Comparison of ENCODE assay signal across 1 cellular context in the genomic region with DNA sequence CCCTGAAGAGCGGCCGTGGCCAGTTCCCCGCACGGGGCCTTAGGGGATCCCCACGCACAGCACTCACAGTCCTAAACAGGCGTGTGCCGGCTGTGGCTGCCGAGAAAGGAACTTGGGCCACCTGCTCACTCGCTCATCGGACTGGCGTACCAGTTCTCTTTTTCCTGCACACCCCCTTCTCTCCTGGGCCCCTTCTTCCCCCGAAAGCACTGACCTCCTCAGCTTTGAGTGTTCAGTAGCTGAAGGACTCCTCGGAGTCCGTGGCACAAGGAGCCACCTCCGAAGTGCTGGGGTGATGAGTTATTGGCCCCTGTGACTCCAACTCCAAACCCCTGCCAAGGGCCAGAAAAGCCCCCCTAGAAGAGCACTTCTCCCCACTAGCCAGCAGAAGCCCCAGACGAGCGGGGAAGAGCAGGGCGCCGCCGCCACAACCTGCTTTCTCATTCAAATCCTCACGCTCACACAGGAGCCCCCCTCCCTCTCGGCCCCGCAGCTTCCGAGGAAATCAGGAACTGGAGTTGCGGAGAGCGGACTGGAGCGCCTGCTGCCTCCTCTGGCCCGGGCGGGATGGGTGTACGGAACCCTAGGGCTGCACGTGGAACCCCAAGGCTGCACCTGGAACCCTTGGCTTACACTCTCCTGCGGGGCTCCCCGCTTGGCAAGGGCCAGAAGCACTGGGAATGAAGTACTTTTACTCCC.
TF ChIP-seq lines count a peak whose summit lies in the region.

A gene with protein sequence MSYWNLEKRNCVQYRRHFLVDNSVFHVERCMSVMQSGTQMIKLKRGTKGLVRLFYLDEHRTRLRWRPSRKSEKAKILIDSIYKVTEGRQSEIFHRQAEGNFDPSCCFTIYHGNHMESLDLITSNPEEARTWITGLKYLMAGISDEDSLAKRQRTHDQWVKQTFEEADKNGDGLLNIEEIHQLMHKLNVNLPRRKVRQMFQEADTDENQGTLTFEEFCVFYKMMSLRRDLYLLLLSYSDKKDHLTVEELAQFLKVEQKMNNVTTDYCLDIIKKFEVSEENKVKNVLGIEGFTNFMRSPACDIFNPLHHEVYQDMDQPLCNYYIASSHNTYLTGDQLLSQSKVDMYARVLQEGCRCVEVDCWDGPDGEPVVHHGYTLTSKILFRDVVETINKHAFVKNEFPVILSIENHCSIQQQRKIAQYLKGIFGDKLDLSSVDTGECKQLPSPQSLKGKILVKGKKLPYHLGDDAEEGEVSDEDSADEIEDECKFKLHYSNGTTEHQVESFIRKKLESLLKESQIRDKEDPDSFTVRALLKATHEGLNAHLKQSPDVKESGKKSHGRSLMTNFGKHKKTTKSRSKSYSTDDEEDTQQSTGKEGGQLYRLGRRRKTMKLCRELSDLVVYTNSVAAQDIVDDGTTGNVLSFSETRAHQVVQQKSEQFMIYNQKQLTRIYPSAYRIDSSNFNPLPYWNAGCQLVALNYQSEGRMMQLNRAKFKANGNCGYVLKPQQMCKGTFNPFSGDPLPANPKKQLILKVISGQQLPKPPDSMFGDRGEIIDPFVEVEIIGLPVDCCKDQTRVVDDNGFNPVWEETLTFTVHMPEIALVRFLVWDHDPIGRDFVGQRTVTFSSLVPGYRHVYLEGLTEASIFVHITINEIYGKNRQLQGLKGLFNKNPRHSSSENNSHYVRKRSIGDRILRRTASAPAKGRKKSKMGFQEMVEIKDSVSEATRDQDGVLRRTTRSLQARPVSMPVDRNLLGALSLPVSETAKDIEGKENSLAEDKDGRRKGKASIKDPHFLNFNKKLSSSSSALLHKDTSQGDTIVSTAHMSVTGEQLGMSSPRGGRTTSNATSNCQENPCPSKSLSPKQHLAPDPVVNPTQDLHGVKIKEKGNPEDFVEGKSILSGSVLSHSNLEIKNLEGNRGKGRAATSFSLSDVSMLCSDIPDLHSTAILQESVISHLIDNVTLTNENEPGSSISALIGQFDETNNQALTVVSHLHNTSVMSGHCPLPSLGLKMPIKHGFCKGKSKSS (N-terminal part only) (minus strand): TSS at position 446 of the 699 bp plus-strand sequence. CDS start 40,847 bp downstream, outside the sequence.

TF ChIP-seq in K562, 482 proteins besides CTCF, POLR2A, EP300 and RAD21 (continued from another document):
- TF ChIP-seq, protein P1, sequence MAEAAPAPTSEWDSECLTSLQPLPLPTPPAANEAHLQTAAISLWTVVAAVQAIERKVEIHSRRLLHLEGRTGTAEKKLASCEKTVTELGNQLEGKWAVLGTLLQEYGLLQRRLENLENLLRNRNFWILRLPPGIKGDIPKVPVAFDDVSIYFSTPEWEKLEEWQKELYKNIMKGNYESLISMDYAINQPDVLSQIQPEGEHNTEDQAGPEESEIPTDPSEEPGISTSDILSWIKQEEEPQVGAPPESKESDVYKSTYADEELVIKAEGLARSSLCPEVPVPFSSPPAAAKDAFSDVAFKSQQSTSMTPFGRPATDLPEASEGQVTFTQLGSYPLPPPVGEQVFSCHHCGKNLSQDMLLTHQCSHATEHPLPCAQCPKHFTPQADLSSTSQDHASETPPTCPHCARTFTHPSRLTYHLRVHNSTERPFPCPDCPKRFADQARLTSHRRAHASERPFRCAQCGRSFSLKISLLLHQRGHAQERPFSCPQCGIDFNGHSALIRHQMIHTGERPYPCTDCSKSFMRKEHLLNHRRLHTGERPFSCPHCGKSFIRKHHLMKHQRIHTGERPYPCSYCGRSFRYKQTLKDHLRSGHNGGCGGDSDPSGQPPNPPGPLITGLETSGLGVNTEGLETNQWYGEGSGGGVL (CRISPR knock-in tag; IDR thresholded peaks at IDR 0.05) = no peak
- peak; percentile 49; the same call in 1 of the 2 replicates for TF ChIP-seq CXXC5 (CRISPR knock-in tag; IDR thresholded peaks at IDR 0.05)
- no peak for TF ChIP-seq ZFP1 (CRISPR knock-in tag; IDR thresholded peaks at IDR 0.05)
- TF ChIP-seq, protein P2, sequence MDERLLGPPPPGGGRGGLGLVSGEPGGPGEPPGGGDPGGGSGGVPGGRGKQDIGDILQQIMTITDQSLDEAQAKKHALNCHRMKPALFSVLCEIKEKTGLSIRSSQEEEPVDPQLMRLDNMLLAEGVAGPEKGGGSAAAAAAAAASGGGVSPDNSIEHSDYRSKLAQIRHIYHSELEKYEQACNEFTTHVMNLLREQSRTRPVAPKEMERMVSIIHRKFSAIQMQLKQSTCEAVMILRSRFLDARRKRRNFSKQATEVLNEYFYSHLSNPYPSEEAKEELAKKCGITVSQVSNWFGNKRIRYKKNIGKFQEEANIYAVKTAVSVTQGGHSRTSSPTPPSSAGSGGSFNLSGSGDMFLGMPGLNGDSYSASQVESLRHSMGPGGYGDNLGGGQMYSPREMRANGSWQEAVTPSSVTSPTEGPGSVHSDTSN (CRISPR knock-in tag; IDR thresholded peaks at IDR 0.05; ENCODE audit: low read depth) = no peak
- TF ChIP-seq, protein P2 (tag; conservative IDR thresholded peaks at IDR 0.05; ENCODE audit: low read depth) = no peak
- no peak for TF ChIP-seq NFATC3 (IDR thresholded peaks at IDR 0.05)
- TF ChIP-seq, protein P3, sequence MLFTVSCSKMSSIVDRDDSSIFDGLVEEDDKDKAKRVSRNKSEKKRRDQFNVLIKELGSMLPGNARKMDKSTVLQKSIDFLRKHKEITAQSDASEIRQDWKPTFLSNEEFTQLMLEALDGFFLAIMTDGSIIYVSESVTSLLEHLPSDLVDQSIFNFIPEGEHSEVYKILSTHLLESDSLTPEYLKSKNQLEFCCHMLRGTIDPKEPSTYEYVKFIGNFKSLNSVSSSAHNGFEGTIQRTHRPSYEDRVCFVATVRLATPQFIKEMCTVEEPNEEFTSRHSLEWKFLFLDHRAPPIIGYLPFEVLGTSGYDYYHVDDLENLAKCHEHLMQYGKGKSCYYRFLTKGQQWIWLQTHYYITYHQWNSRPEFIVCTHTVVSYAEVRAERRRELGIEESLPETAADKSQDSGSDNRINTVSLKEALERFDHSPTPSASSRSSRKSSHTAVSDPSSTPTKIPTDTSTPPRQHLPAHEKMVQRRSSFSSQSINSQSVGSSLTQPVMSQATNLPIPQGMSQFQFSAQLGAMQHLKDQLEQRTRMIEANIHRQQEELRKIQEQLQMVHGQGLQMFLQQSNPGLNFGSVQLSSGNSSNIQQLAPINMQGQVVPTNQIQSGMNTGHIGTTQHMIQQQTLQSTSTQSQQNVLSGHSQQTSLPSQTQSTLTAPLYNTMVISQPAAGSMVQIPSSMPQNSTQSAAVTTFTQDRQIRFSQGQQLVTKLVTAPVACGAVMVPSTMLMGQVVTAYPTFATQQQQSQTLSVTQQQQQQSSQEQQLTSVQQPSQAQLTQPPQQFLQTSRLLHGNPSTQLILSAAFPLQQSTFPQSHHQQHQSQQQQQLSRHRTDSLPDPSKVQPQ (CRISPR knock-in tag; IDR thresholded peaks at IDR 0.05; ENCODE audit: borderline replicate concordance) = no peak
- TF ChIP-seq POLR2H (tag; IDR thresholded peaks at IDR 0.05; ENCODE audit: low read depth) = no peak
- TF ChIP-seq SMARCA5 (IDR thresholded peaks at IDR 0.05) = no peak
- no peak for TF ChIP-seq FOS (IDR thresholded peaks at IDR 0.05; ENCODE audit: extremely low read depth, insufficient read length)
- TF ChIP-seq, protein P4, sequence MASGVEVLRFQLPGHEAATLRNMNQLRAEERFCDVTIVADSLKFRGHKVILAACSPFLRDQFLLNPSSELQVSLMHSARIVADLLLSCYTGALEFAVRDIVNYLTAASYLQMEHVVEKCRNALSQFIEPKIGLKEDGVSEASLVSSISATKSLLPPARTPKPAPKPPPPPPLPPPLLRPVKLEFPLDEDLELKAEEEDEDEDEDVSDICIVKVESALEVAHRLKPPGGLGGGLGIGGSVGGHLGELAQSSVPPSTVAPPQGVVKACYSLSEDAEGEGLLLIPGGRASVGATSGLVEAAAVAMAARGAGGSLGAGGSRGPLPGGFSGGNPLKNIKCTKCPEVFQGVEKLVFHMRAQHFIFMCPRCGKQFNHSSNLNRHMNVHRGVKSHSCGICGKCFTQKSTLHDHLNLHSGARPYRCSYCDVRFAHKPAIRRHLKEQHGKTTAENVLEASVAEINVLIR (CRISPR knock-in tag; IDR thresholded peaks at IDR 0.05) = no peak
- 0 out of 4 replicates have a peak, but pooled peaks of 1 of the 2 experiments have one; percentile 59 for TF ChIP-seq KDM4B (IDR thresholded peaks at IDR 0.05; ENCODE audit: borderline replicate concordance in 2 of 2, low read depth in 1 of 2)
- TF ChIP-seq, protein P5, sequence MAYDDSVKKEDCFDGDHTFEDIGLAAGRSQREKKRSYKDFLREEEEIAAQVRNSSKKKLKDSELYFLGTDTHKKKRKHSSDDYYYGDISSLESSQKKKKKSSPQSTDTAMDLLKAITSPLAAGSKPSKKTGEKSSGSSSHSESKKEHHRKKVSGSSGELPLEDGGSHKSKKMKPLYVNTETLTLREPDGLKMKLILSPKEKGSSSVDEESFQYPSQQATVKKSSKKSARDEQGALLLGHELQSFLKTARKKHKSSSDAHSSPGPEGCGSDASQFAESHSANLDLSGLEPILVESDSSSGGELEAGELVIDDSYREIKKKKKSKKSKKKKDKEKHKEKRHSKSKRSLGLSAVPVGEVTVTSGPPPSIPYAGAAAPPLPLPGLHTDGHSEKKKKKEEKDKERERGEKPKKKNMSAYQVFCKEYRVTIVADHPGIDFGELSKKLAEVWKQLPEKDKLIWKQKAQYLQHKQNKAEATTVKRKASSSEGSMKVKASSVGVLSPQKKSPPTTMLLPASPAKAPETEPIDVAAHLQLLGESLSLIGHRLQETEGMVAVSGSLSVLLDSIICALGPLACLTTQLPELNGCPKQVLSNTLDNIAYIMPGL (CRISPR knock-in tag; IDR thresholded peaks at IDR 0.05) = 0 out of 2 replicates have a peak, but pooled peaks have one; percentile 41
- TF ChIP-seq PML (IDR thresholded peaks at IDR 0.05; ENCODE audit: low read length) = no peak
- TF ChIP-seq, protein P6, sequence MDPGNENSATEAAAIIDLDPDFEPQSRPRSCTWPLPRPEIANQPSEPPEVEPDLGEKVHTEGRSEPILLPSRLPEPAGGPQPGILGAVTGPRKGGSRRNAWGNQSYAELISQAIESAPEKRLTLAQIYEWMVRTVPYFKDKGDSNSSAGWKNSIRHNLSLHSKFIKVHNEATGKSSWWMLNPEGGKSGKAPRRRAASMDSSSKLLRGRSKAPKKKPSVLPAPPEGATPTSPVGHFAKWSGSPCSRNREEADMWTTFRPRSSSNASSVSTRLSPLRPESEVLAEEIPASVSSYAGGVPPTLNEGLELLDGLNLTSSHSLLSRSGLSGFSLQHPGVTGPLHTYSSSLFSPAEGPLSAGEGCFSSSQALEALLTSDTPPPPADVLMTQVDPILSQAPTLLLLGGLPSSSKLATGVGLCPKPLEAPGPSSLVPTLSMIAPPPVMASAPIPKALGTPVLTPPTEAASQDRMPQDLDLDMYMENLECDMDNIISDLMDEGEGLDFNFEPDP (CRISPR knock-in tag; IDR thresholded peaks at IDR 0.05) = no peak
- no peak for TF ChIP-seq KLF13 (tag; IDR thresholded peaks at IDR 0.05; ENCODE audit: borderline replicate concordance, low read depth)
- TF ChIP-seq, protein P7, sequence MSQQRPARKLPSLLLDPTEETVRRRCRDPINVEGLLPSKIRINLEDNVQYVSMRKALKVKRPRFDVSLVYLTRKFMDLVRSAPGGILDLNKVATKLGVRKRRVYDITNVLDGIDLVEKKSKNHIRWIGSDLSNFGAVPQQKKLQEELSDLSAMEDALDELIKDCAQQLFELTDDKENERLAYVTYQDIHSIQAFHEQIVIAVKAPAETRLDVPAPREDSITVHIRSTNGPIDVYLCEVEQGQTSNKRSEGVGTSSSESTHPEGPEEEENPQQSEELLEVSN (IDR thresholded peaks at IDR 0.05; ENCODE audit: borderline replicate concordance in 1 of 2, extremely low read depth in 1 of 2, insufficient read depth in 1 of 2, insufficient read length in 1 of 2, low read depth in 1 of 2, low read length in 1 of 2, poor library complexity in 1 of 2, severe bottlenecking in 1 of 2) = peak in 1 of 2 experiments; percentile 69
- 0 out of 2 replicates have a peak, but pooled peaks have one; percentile 37 for TF ChIP-seq HDAC2 (IDR thresholded peaks at IDR 0.05)
- no peak for TF ChIP-seq SP1 (CRISPR knock-in tag; IDR thresholded peaks at IDR 0.05)
- TF ChIP-seq, protein P8, sequence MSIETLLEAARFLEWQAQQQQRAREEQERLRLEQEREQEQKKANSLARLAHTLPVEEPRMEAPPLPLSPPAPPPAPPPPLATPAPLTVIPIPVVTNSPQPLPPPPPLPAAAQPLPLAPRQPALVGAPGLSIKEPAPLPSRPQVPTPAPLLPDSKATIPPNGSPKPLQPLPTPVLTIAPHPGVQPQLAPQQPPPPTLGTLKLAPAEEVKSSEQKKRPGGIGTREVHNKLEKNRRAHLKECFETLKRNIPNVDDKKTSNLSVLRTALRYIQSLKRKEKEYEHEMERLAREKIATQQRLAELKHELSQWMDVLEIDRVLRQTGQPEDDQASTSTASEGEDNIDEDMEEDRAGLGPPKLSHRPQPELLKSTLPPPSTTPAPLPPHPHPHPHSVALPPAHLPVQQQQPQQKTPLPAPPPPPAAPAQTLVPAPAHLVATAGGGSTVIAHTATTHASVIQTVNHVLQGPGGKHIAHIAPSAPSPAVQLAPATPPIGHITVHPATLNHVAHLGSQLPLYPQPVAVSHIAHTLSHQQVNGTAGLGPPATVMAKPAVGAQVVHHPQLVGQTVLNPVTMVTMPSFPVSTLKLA (conservative IDR thresholded peaks at IDR 0.05) = peak in 1 of 2 experiments; percentile 39; a peak in 1 of 4 replicates
- TF ChIP-seq LCOR (CRISPR knock-in tag; IDR thresholded peaks at IDR 0.05) = 0 out of 2 replicates have a peak, but pooled peaks have one; percentile 24
- TF ChIP-seq, protein P9, sequence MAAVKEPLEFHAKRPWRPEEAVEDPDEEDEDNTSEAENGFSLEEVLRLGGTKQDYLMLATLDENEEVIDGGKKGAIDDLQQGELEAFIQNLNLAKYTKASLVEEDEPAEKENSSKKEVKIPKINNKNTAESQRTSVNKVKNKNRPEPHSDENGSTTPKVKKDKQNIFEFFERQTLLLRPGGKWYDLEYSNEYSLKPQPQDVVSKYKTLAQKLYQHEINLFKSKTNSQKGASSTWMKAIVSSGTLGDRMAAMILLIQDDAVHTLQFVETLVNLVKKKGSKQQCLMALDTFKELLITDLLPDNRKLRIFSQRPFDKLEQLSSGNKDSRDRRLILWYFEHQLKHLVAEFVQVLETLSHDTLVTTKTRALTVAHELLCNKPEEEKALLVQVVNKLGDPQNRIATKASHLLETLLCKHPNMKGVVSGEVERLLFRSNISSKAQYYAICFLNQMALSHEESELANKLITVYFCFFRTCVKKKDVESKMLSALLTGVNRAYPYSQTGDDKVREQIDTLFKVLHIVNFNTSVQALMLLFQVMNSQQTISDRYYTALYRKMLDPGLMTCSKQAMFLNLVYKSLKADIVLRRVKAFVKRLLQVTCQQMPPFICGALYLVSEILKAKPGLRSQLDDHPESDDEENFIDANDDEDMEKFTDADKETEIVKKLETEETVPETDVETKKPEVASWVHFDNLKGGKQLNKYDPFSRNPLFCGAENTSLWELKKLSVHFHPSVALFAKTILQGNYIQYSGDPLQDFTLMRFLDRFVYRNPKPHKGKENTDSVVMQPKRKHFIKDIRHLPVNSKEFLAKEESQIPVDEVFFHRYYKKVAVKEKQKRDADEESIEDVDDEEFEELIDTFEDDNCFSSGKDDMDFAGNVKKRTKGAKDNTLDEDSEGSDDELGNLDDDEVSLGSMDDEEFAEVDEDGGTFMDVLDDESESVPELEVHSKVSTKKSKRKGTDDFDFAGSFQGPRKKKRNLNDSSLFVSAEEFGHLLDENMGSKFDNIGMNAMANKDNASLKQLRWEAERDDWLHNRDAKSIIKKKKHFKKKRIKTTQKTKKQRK (IDR thresholded peaks at IDR 0.05; ENCODE audit: borderline replicate concordance, low read depth, low read length) = no peak
- TF ChIP-seq EZH2 (IDR thresholded peaks at IDR 0.05; ENCODE audit: borderline replicate concordance, low read depth, low read length) = no peak
- TF ChIP-seq SRSF9 (IDR thresholded peaks at IDR 0.05; ENCODE audit: borderline replicate concordance, low read depth, low read length) = no peak
- TF ChIP-seq SIRT6 (IDR thresholded peaks at IDR 0.05; ENCODE audit: low read depth, low read length) = no peak
